Comparison of ENCODE assay signal across 15 cellular contexts in the genomic region with DNA sequence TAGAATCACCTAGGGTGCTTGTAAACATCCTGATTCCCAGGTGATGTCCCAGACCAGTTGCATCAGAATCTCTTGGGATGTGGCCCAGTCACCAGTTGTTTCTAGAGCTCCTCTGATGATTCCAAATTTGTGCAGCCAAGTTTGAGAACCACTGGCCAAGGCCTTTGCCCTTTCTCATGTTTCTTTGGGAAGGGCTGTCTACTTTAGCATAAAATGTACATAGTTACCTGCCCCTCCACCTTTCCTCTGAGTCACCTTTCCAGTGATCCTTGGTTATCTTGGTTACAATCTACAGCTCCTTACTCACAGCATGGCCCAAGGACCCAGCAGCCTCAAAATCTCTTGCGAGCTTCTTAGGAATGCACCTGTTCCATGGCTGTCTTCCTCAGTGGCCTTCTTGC.
"Had no signal": no experiment of that assay in that cellular context is flagged by ENCODE, and none has a peak within 500 bp of the region (broad histone marks: within the 10 kb centered on the region; RNA-seq: fewer than 3 reads in every experiment).

No MANE protein-coding gene starts in this region.

- H3K4me3 ChIP-seq: gastroesophageal sphincter, heart right ventricle, smooth muscle cell, stomach, upper lobe of left lung had no signal

- H3K9me3 ChIP-seq: gastroesophageal sphincter, stomach, upper lobe of left lung had no signal

- ATAC-seq: activated CD8-positive, alpha-beta memory T cell treated with anti-CD3 and anti-CD28 coated beads, Interleukin-2, amount 10 ng/mL, durations not matched to agents 7 days and 5 days; gastroesophageal sphincter; heart right ventricle; sciatic nerve had no signal

- H3K79me2 ChIP-seq: parathyroid adenoma had no signal

- H3K36me3 ChIP-seq: gastroesophageal sphincter, heart right ventricle, stomach, upper lobe of left lung had no signal

- H3K4me2 ChIP-seq: smooth muscle cell had no signal

- DNase-seq: activated CD4-positive, alpha-beta memory T cell treated with anti-CD3 and anti-CD28 coated beads, Interleukin-2, amount 10 ng/mL, durations not matched to agents 7 days and 5 days; activated CD4-positive, alpha-beta T cell treated with anti-CD3 and anti-CD28 coated beads for 4 hours; activated CD8-positive, alpha-beta memory T cell treated with anti-CD3 and anti-CD28 coated beads, Interleukin-2, amount 10 ng/mL, durations not matched to agents 7 days and 5 days; activated naive CD8-positive, alpha-beta T cell treated with anti-CD3 and anti-CD28 coated beads, Interleukin-2, amount 10 ng/mL, durations not matched to agents 7 days and 5 days; amygdala; caudate nucleus; heart right ventricle; stimulated activated CD4-positive, alpha-beta T cell treated with anti-CD3 and anti-CD28 coated beads, Interleukin-4, amount 100 ng/mL, for 1 hour; stomach; T-helper 2 cell; upper lobe of left lung had no signal

- H3K27ac ChIP-seq: gastroesophageal sphincter, heart right ventricle, parathyroid adenoma, stomach, upper lobe of left lung had no signal

- H2AFZ ChIP-seq: parathyroid adenoma had no signal

- H3K9ac ChIP-seq: parathyroid adenoma had no signal

- H3K27me3 ChIP-seq: gastroesophageal sphincter, heart right ventricle, stomach, upper lobe of left lung had no signal
